1 cellular context compared by ENCODE assay signal in the genomic region with DNA sequence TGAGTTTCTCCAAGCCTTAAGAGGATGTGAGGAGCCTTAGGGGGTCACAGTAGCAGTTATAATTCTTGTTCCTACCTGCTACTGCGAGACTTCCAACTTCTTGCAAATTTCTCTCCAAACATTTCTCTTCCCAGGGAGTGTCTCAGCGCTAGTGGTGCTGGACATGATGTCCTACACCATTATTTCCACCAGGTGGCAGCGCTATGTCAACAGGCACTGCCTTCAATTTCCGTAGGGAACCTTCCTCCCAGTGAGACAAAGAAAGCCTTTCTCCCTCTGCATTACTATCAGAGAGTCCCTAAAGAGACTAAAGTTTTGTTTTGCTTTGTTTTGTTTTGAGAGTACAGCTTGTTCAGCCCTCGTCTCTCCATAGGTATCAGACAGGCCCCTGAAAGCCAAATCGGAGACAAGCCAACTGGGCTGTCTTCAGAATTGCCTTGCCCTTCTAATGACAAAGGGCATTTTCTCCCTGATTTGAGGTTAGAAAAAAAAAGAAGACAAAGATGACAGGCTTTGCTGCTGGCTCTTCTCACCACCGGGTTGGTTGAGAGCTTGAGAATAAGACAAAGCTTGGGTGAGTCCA.
TF ChIP-seq lines count a peak whose summit lies in the region.

No MANE protein-coding gene starts in this region.

TF ChIP-seq in GM12878, 131 proteins besides CTCF, POLR2A, EP300 and RAD21:
- peak; percentile 52; the same call in 1 of the 2 replicates for TF ChIP-seq SMC3 (IDR thresholded peaks at IDR 0.05; ENCODE audit: borderline replicate concordance, low read length)
- TF ChIP-seq ATF7 (IDR thresholded peaks at IDR 0.05; ENCODE audit: low read depth): no peak
- 0 out of 2 replicates have a peak, but pooled peaks have one; percentile 15 for TF ChIP-seq IKZF1 (conservative IDR thresholded peaks at IDR 0.05)
TF ChIP-seq in GM12878: peak in this region for 2.
